Comparison of ENCODE assay signal across 2 cellular contexts in the genomic region with DNA sequence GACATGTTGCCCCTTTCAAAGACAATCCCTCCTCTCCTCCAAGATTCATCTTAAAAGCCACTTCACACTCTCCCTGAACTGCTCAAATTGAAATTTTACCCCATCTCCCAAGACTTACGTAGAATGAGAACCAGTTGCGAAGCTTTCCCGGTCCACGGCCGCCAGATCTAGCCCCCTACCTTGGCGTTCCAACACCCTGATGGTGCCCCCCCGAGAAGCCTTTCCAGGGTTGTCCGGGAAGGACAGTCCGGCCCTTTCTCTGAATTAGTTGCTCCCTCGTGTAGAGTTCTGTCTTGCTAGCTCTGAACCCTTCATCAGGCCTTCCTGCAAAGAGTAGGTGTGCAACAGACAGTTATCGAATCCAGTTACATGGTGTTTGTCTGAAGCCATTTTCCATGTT.
TF ChIP-seq lines count a peak whose summit lies in the region.

No MANE protein-coding gene starts in this region.

TF ChIP-seq in SK-N-SH, 30 proteins besides CTCF, POLR2A, EP300 and RAD21 (continued from another document):
- TF ChIP-seq, protein P1, sequence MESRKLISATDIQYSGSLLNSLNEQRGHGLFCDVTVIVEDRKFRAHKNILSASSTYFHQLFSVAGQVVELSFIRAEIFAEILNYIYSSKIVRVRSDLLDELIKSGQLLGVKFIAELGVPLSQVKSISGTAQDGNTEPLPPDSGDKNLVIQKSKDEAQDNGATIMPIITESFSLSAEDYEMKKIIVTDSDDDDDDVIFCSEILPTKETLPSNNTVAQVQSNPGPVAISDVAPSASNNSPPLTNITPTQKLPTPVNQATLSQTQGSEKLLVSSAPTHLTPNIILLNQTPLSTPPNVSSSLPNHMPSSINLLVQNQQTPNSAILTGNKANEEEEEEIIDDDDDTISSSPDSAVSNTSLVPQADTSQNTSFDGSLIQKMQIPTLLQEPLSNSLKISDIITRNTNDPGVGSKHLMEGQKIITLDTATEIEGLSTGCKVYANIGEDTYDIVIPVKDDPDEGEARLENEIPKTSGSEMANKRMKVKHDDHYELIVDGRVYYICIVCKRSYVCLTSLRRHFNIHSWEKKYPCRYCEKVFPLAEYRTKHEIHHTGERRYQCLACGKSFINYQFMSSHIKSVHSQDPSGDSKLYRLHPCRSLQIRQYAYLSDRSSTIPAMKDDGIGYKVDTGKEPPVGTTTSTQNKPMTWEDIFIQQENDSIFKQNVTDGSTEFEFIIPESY (IDR thresholded peaks at IDR 0.05; ENCODE audit: borderline replicate concordance, low read depth) = no peak
- TF ChIP-seq FOXM1 (IDR thresholded peaks at IDR 0.05; ENCODE audit: low read depth) (no peak), MEF2A (IDR thresholded peaks at IDR 0.05; ENCODE audit: borderline replicate concordance, low read depth) (no peak), TAF1 (IDR thresholded peaks at IDR 0.05; ENCODE audit: borderline replicate concordance, low read depth, low read length) (no peak)

TF ChIP-seq in SK-N-SH treated with all-trans-retinoic acid at 6 μM for 48 hours, 23 proteins besides CTCF, POLR2A, EP300 and RAD21 (continued from another document):
- TF ChIP-seq, protein P2, sequence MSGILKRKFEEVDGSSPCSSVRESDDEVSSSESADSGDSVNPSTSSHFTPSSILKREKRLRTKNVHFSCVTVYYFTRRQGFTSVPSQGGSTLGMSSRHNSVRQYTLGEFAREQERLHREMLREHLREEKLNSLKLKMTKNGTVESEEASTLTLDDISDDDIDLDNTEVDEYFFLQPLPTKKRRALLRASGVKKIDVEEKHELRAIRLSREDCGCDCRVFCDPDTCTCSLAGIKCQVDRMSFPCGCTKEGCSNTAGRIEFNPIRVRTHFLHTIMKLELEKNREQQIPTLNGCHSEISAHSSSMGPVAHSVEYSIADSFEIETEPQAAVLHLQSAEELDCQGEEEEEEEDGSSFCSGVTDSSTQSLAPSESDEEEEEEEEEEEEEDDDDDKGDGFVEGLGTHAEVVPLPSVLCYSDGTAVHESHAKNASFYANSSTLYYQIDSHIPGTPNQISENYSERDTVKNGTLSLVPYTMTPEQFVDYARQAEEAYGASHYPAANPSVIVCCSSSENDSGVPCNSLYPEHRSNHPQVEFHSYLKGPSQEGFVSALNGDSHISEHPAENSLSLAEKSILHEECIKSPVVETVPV (CRISPR knock-in tag; IDR thresholded peaks at IDR 0.05) = no peak
- no peak for TF ChIP-seq ISL1 (CRISPR knock-in tag; IDR thresholded peaks at IDR 0.05)
- TF ChIP-seq ZFP30 (CRISPR knock-in tag; IDR thresholded peaks at IDR 0.05) = no peak
